8 cellular contexts compared by ENCODE assay signal in the genomic region with DNA sequence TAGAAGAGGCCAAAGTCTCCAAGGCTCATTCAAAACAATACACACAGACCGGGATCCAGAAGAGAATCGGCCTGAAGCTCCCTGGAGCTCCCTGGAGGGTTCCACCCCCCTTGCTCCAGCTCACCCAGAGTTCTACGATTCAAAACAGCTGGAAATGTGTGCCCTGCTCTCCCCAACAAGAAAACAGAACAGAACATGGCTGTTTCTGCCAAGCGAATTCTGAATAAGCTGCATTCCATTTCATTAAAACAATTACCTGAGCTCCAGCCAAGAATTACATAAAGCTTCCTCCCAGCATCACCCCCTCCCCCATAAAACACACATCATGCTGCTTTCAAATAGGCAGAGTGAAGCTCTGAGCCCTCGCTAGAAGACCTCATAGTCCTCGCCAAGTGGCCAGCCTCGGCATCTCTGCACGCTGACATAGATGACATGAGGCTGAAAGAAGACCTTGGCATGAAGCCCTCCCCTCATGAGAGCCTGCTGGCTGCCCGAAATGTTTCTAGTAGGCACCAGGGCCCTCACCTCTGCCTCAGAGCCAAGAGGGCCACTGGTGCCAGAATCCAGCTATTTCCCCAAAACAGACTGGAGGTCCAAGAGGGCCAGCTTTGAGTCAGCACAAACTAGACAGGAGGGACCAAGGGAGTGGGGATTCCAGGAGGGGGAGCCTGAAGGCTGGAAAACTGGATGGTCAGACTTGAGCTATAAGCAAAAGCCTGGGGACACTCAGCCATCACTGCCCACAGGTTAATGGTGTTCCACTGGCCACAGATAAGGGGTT. TPM values are rescaled to one million over a fixed set of nuclear protein-coding genes. Genes with fewer than 3 reads are reported as not detected.
DNase-seq lines count a peak whose midpoint lies in the region; ATAC-seq, FAIRE-seq and TF ChIP-seq lines count a peak whose summit lies in the region.

No MANE protein-coding gene starts in this region.

- DNase-seq in Caco-2 (no peak), T-cell (no peak), fibroblast of pulmonary artery (ENCODE audit: low read depth) (peak; percentile 98), NCI-H774 (lab: John Stamatoyannopoulos, UW) (no peak), RKO (ENCODE audit: low spot score) (no peak), RCC 7860 (ENCODE audit: low spot score) (no peak)
- DNase-seq in activated T-cell treated with anti-CD3 and anti-CD28 coated beads, Interleukin-2, amount 50 U/mL, for 48 hours, result no peak

- FAIRE-seq in RCC 7860 (lab: Jason Lieb, UNC), result no peak

- no peak overlapping the region for H3K4me3 ChIP-seq in Caco-2 (ENCODE audit: low read depth, low read length)
- peak overlapping the region; percentile 17 for H3K4me3 ChIP-seq in fibroblast of pulmonary artery (replicated peaks; ENCODE audit: low read depth, low read length)
- H3K4me3 ChIP-seq in neutrophil (ENCODE audit: low read depth in 1 of 2, low read length in 1 of 2), result no peak overlapping the region

- H3K9me3 ChIP-seq in Caco-2 (no peaks in the 10 kb centered on the region), neutrophil (no peaks in the 10 kb centered on the region)

- no peaks in the 10 kb centered on the region for H3K27me3 ChIP-seq in Caco-2 (replicated peaks; ENCODE audit: control insufficient read depth, insufficient read depth, low read length)
- H3K27me3 ChIP-seq in neutrophil, result no peaks in the 10 kb centered on the region

- H3K4me1 Mint-ChIP-seq in Caco-2 (ENCODE audit: low read depth, unreplicated experiment), result peaks cover 21% of the 10 kb centered on the region
- H3K4me1 Mint-ChIP-seq in T-cell, result peaks cover 93 to 96% (median 95%) of the 10 kb centered on the region in 3 donors

- H3K4me3 Mint-ChIP-seq in Caco-2 (ENCODE audit: unreplicated experiment) (no peak overlapping the region), T-cell (peak overlapping the region in 1 of 3 donors; percentile 97)

- H3K36me3 Mint-ChIP-seq in Caco-2 (ENCODE audit: insufficient read depth, unreplicated experiment) (peaks cover 33% of the 10 kb centered on the region), T-cell (peaks cover 16% of the 10 kb centered on the region)

- BruUV-seq in Caco-2 (replicated peaks; lab: Mats Ljungman, UMichigan), result no TSS peak

- peak overlapping the region; percentile 99 for H3K27ac ChIP-seq in neutrophil

- ATAC-seq in T-cell (replicated peaks in 1 of 4), result no peak

- POLR2A ChIA-PET in Caco-2 (lab: Charles Lee), result interaction anchor here (0.6 to 1.6 kb wide), 8 partner anchors 8 to 264 kb away, joined by 3 to 6 read pairs (median 4); a partner anchor contains a TSS
- POLR2A ChIA-PET in T-cell (lab: Charles Lee), result interaction anchor here in 1 of 2 donors (0.7 to 1.0 kb wide), 3 partner anchors 10 to 58 kb away, joined by 3 to 6 read pairs (median 3); a partner anchor contains a TSS

- H3K27me3 Mint-ChIP-seq in Caco-2 (ENCODE audit: insufficient read depth, unreplicated experiment), result no peaks in the 10 kb centered on the region
- H3K27me3 Mint-ChIP-seq in T-cell, result no peaks in the 10 kb centered on the region

- H3K27ac Mint-ChIP-seq in Caco-2 (ENCODE audit: unreplicated experiment) (peak overlapping the region; percentile 76), T-cell (peak overlapping the region; percentile 88 to 89)

- TF ChIP-seq CTCF in Caco-2 (IDR thresholded peaks at IDR 0.05; ENCODE audit: insufficient read depth in 1 of 2, low read depth in 1 of 2, low read length in 1 of 2, severe bottlenecking in 1 of 2, unreplicated experiment in 1 of 2) (no peak), fibroblast of pulmonary artery (IDR thresholded peaks at IDR 0.05; ENCODE audit: low read length, missing control alignments) (peak; percentile 2), neutrophil (IDR thresholded peaks at IDR 0.05) (no peak)

- H3K36me3 ChIP-seq in Caco-2 (ENCODE audit: control insufficient read depth, insufficient read depth, low read length) (no peaks in the 10 kb centered on the region), neutrophil (peaks cover 37% of the 10 kb centered on the region)

- intact Hi-C loops in Caco-2 (cut with micrococcal nuclease; ENCODE audit: unreplicated experiment), result no loop called here

- CTCF ChIA-PET in Caco-2 (lab: Charles Lee) (interaction anchor here (0.9 to 2.9 kb wide), 4 partner anchors 8 to 29 kb away, joined by 4 to 20 read pairs (median 10); a partner anchor contains a TSS), T-cell (lab: Charles Lee) (interaction anchor here (0.6 to 1.7 kb wide), 5 partner anchors 8 to 36 kb away, joined by 3 to 6 read pairs (median 5); a partner anchor contains a TSS)

- H3K9me3 Mint-ChIP-seq in Caco-2 (ENCODE audit: unreplicated experiment) (no peaks in the 10 kb centered on the region), T-cell (no peaks in the 10 kb centered on the region)

- H3K4me1 ChIP-seq in Caco-2 (peaks cover 27% of the 10 kb centered on the region), neutrophil (ENCODE audit: control insufficient read depth in 1 of 2, insufficient read depth in 1 of 2, low read depth in 1 of 2, low read length in 1 of 2) (peaks cover 98 to 99% of the 10 kb centered on the region in 2 experiments)

RNA-seq across cellular contexts. Expression of a gene that starts 8.3 kb away (rescaled TPM):
- total RNA-seq in Caco-2 (2022) (150 and 162 TPM in 2 replicates), T-cell (100 to 1,000 TPM; 128 to 202 (median 137) TPM)

RNA-seq across cellular contexts. Expression of a gene that starts 34.5 kb away (rescaled TPM):
- 3,944 and 3,946 TPM in 2 replicates for total RNA-seq in Caco-2 (2022)
- total RNA-seq in T-cell, result over 10,000 TPM; 10,465 to 16,097 (median 12,527) TPM

RNA-seq across cellular contexts. Expression of a gene that starts 35.8 kb away (rescaled TPM):
- 3,380 and 3,645 TPM in 2 replicates for total RNA-seq in Caco-2 (2022)
- total RNA-seq in T-cell, result 1,000 to 10,000 TPM; 1,482 to 2,823 (median 1,909) TPM

RNA-seq across cellular contexts. Expression of a gene that starts 44.9 kb away (rescaled TPM):
- total RNA-seq in Caco-2 (2022), result 2.1 and 3.6 TPM in 2 replicates
- total RNA-seq in T-cell, result 1 to 10 TPM in 4 of 5 donors, under 1 TPM in 1; 0.73 to 5.7 (median 4.1) TPM

RNA-seq across cellular contexts. Expression of a gene that starts 56.3 kb away (rescaled TPM):
- total RNA-seq in Caco-2 (2022) (2,379 and 2,383 TPM in 2 replicates), T-cell (1,000 to 10,000 TPM; 1,782 to 2,711 (median 2,416) TPM)
